ENCODE assay signal across 11 cellular contexts in genomic region chr7:131010029-131010705, GRCh38.
DNase-seq lines count a peak whose midpoint lies in the region.
"Had no signal": no experiment of that assay in that cellular context is flagged by ENCODE, and none has a peak within 500 bp of the region (broad histone marks: within the 10 kb centered on the region; RNA-seq: fewer than 3 reads in every experiment).

No MANE protein-coding gene starts in this region.

- peak overlapping the region; percentile 7 for H3K27ac ChIP-seq in substantia nigra (ENCODE audit: low read depth, low read length, poor library complexity, severe bottlenecking)

- peak overlapping the region; percentile 58 for H3K4me3 Mint-ChIP-seq in activated naive CD4-positive, alpha-beta T cell treated with anti-CD3 and anti-CD28 coated beads for 36 hours
- H3K4me3 Mint-ChIP-seq in activated CD4-positive, alpha-beta memory T cell treated with anti-CD3 and anti-CD28 coated beads for 36 hours: peak overlapping the region; percentile 66

- CTCF ChIA-PET in activated naive CD4-positive, alpha-beta T cell treated with anti-CD3 and anti-CD28 coated beads for 36 hours (lab: Charles Lee): interaction anchor here (0.6 to 3.0 kb wide), 10 partner anchors 11 to 113 kb away, joined by 3 to 10 read pairs (median 4); no protein-coding TSS in a partner anchor
- CTCF ChIA-PET in activated CD4-positive, alpha-beta memory T cell treated with anti-CD3 and anti-CD28 coated beads for 36 hours (lab: Charles Lee): interaction anchor here (0.6 to 3.9 kb wide), 8 partner anchors 15 to 113 kb away, joined by 3 to 33 read pairs (median 4); no protein-coding TSS in a partner anchor

- intact Hi-C loops in activated naive CD4-positive, alpha-beta T cell treated with anti-CD3 and anti-CD28 coated beads for 36 hours (cut with micrococcal nuclease): loop anchor here (5.0 to 10.0 kb wide), 3 partner anchors 317 to 1058 kb away; partner anchors contain the start of genes MKLN1 and UBE2H
- intact Hi-C loops in activated CD4-positive, alpha-beta memory T cell treated with anti-CD3 and anti-CD28 coated beads for 36 hours (cut with micrococcal nuclease): loop anchor here (1.0 to 2.0 kb wide), 3 partner anchors 61 to 99 kb away; no protein-coding TSS in a partner anchor
- intact Hi-C loops in cardiac septum (cut with DNase I): no loop called here

- peak overlapping the region; percentile 91 for H3K27ac Mint-ChIP-seq in activated naive CD4-positive, alpha-beta T cell treated with anti-CD3 and anti-CD28 coated beads for 36 hours
- H3K27ac Mint-ChIP-seq in activated CD4-positive, alpha-beta memory T cell treated with anti-CD3 and anti-CD28 coated beads for 36 hours: peak overlapping the region; percentile 98

- DNase-seq in activated naive CD4-positive, alpha-beta T cell treated with anti-CD3 and anti-CD28 coated beads for 36 hours: no peak
- DNase-seq in activated naive CD4-positive, alpha-beta T cell treated with anti-CD3 and anti-CD28 coated beads, Interleukin-2, amount 50 U/mL, for 16 hours: no peak
- peak; percentile 23 for DNase-seq in activated CD4-positive, alpha-beta memory T cell treated with anti-CD3 and anti-CD28 coated beads for 36 hours
- DNase-seq in islet precursor cell (peak; percentile 37), substantia nigra (lab: John Stamatoyannopoulos, UW) (no peak), H4 (ENCODE audit: low spot score) (no peak), cardiac septum (ENCODE audit: low spot score) (no peak), NCI-H1694 treated with DMSO at 0.1 percent for 48 hours (lab: John Stamatoyannopoulos, UW) (no peak)
- DNase-seq: activated effector memory CD4-positive, alpha-beta T cell treated with Interleukin-2 at 50 U/mL for 16 hours; occipital lobe; SW 1271 had no signal

- H3K9me3 Mint-ChIP-seq in activated naive CD4-positive, alpha-beta T cell treated with anti-CD3 and anti-CD28 coated beads for 36 hours: no peaks in the 10 kb centered on the region
- peaks cover 4% of the 10 kb centered on the region for H3K9me3 Mint-ChIP-seq in activated CD4-positive, alpha-beta memory T cell treated with anti-CD3 and anti-CD28 coated beads for 36 hours

- POLR2A ChIA-PET in activated CD4-positive, alpha-beta memory T cell treated with anti-CD3 and anti-CD28 coated beads for 36 hours (lab: Charles Lee): interaction anchor here (0.7 to 5.0 kb wide), 12 partner anchors 15 to 116 kb away, joined by 3 to 97 read pairs (median 8); no protein-coding TSS in a partner anchor

- no peaks in the 10 kb centered on the region for H3K27me3 Mint-ChIP-seq in activated naive CD4-positive, alpha-beta T cell treated with anti-CD3 and anti-CD28 coated beads for 36 hours (ENCODE audit: low read depth)
- H3K27me3 Mint-ChIP-seq in activated CD4-positive, alpha-beta memory T cell treated with anti-CD3 and anti-CD28 coated beads for 36 hours: no peaks in the 10 kb centered on the region

- H3K4me1 Mint-ChIP-seq in activated naive CD4-positive, alpha-beta T cell treated with anti-CD3 and anti-CD28 coated beads for 36 hours (ENCODE audit: low read depth): peaks cover 86% of the 10 kb centered on the region
- peaks cover 91% of the 10 kb centered on the region for H3K4me1 Mint-ChIP-seq in activated CD4-positive, alpha-beta memory T cell treated with anti-CD3 and anti-CD28 coated beads for 36 hours (ENCODE audit: low read depth)

- H3K36me3 Mint-ChIP-seq in activated naive CD4-positive, alpha-beta T cell treated with anti-CD3 and anti-CD28 coated beads for 36 hours (ENCODE audit: low read depth): peaks cover 6% of the 10 kb centered on the region
- peaks cover 18% of the 10 kb centered on the region for H3K36me3 Mint-ChIP-seq in activated CD4-positive, alpha-beta memory T cell treated with anti-CD3 and anti-CD28 coated beads for 36 hours

Comparison
In these comparisons a context has a peak if more than half of its experiments do, and no peak if none do; other contexts are left out.
1. DNase-seq: peak in activated CD4-positive, alpha-beta memory T cell treated with anti-CD3 and anti-CD28 coated beads for 36 hours (single experiment) and islet precursor cell (single experiment); none in activated naive CD4-positive, alpha-beta T cell treated with anti-CD3 and anti-CD28 coated beads for 36 hours (single experiment), activated naive CD4-positive, alpha-beta T cell treated with anti-CD3 and anti-CD28 coated beads, Interleukin-2, amount 50 U/mL, for 16 hours (single experiment), substantia nigra (0 of 49), H4 (single experiment), cardiac septum (single experiment) and NCI-H1694 treated with DMSO at 0.1 percent for 48 hours (single experiment).